In genomic region chr10:119656760-119657159, GRCh38 we compare ENCODE assay signal across 2 cellular contexts.
A peak's percentile ranks its signal among the peaks of the same experiment; 100 is the strongest.
TF ChIP-seq lines count a peak whose summit lies in the region.

No MANE protein-coding gene starts in this region.

TF ChIP-seq in HCT116, 20 proteins besides CTCF, POLR2A, EP300 and RAD21:
- TF ChIP-seq SRF (IDR thresholded peaks at IDR 0.05; ENCODE audit: low read depth) = no peak
- TF ChIP-seq REST (IDR thresholded peaks at IDR 0.05; ENCODE audit: low read depth) = no peak
- TF ChIP-seq ELF1 (IDR thresholded peaks at IDR 0.05; ENCODE audit: borderline replicate concordance, low read depth) = no peak
- TF ChIP-seq SP1 (IDR thresholded peaks at IDR 0.05; ENCODE audit: low read depth) = no peak
- TF ChIP-seq, protein P1, sequence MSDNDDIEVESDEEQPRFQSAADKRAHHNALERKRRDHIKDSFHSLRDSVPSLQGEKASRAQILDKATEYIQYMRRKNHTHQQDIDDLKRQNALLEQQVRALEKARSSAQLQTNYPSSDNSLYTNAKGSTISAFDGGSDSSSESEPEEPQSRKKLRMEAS (IDR thresholded peaks at IDR 0.05) = no peak
- TF ChIP-seq, protein P2, sequence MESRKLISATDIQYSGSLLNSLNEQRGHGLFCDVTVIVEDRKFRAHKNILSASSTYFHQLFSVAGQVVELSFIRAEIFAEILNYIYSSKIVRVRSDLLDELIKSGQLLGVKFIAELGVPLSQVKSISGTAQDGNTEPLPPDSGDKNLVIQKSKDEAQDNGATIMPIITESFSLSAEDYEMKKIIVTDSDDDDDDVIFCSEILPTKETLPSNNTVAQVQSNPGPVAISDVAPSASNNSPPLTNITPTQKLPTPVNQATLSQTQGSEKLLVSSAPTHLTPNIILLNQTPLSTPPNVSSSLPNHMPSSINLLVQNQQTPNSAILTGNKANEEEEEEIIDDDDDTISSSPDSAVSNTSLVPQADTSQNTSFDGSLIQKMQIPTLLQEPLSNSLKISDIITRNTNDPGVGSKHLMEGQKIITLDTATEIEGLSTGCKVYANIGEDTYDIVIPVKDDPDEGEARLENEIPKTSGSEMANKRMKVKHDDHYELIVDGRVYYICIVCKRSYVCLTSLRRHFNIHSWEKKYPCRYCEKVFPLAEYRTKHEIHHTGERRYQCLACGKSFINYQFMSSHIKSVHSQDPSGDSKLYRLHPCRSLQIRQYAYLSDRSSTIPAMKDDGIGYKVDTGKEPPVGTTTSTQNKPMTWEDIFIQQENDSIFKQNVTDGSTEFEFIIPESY (IDR thresholded peaks at IDR 0.05; ENCODE audit: extremely low read depth, insufficient replicate concordance, low read length) = no peak
- no peak for TF ChIP-seq EGR1 (IDR thresholded peaks at IDR 0.05; ENCODE audit: low read depth)
- TF ChIP-seq EZH2phosphoT487 (IDR thresholded peaks at IDR 0.05; ENCODE audit: borderline replicate concordance) = no peak
- TF ChIP-seq TCF7L2 (IDR thresholded peaks at IDR 0.05; ENCODE audit: borderline replicate concordance, extremely low read depth, insufficient read depth, insufficient read length) = no peak
- TF ChIP-seq ZFX (IDR thresholded peaks at IDR 0.05) = no peak
- no peak for TF ChIP-seq YY1 (IDR thresholded peaks at IDR 0.05; ENCODE audit: extremely low read depth, insufficient replicate concordance, low read depth, low read length)
- TF ChIP-seq FOSL1 (IDR thresholded peaks at IDR 0.05; ENCODE audit: low read depth) = no peak
- no peak for TF ChIP-seq JUND (IDR thresholded peaks at IDR 0.05)
- no peak for TF ChIP-seq SIN3A (IDR thresholded peaks at IDR 0.05; ENCODE audit: low read depth)
- TF ChIP-seq ZNF274 (IDR thresholded peaks at IDR 0.05; ENCODE audit: low read depth, low read length) = no peak
- TF ChIP-seq CEBPB (IDR thresholded peaks at IDR 0.05; ENCODE audit: low read depth) = no peak
- no peak for TF ChIP-seq CBX3 (IDR thresholded peaks at IDR 0.05; ENCODE audit: low read depth)
- TF ChIP-seq EZH2 (IDR thresholded peaks at IDR 0.05) = no peak
- TF ChIP-seq POLR2AphosphoS5 (IDR thresholded peaks at IDR 0.05; ENCODE audit: low read depth, low read length) = no peak
- no peak for TF ChIP-seq ATF3 (IDR thresholded peaks at IDR 0.05)

TF ChIP-seq in K562, 482 proteins besides CTCF, POLR2A, EP300 and RAD21 (continues in another document):
- TF ChIP-seq, protein P3, sequence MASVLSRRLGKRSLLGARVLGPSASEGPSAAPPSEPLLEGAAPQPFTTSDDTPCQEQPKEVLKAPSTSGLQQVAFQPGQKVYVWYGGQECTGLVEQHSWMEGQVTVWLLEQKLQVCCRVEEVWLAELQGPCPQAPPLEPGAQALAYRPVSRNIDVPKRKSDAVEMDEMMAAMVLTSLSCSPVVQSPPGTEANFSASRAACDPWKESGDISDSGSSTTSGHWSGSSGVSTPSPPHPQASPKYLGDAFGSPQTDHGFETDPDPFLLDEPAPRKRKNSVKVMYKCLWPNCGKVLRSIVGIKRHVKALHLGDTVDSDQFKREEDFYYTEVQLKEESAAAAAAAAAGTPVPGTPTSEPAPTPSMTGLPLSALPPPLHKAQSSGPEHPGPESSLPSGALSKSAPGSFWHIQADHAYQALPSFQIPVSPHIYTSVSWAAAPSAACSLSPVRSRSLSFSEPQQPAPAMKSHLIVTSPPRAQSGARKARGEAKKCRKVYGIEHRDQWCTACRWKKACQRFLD (CRISPR knock-in tag; IDR thresholded peaks at IDR 0.05) = no peak
- TF ChIP-seq NFRKB (IDR thresholded peaks at IDR 0.05; ENCODE audit: low read depth) = no peak
- TF ChIP-seq RBBP5 (IDR thresholded peaks at IDR 0.05; ENCODE audit: borderline replicate concordance, insufficient read depth, low read length, poor library complexity, severe bottlenecking) = no peak
- TF ChIP-seq, protein P4, sequence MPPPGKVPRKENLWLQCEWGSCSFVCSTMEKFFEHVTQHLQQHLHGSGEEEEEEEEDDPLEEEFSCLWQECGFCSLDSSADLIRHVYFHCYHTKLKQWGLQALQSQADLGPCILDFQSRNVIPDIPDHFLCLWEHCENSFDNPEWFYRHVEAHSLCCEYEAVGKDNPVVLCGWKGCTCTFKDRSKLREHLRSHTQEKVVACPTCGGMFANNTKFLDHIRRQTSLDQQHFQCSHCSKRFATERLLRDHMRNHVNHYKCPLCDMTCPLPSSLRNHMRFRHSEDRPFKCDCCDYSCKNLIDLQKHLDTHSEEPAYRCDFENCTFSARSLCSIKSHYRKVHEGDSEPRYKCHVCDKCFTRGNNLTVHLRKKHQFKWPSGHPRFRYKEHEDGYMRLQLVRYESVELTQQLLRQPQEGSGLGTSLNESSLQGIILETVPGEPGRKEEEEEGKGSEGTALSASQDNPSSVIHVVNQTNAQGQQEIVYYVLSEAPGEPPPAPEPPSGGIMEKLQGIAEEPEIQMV (tag; conservative IDR thresholded peaks at IDR 0.05; ENCODE audit: low read depth) = no peak
- no peak for TF ChIP-seq HNRNPLL (IDR thresholded peaks at IDR 0.05; ENCODE audit: low read depth, low read length, poor library complexity, severe bottlenecking)
- no peak for TF ChIP-seq NFE2 (IDR thresholded peaks at IDR 0.05; ENCODE audit: low read depth)
- TF ChIP-seq FOXK1 (CRISPR knock-in tag; IDR thresholded peaks at IDR 0.05; ENCODE audit: borderline replicate concordance) = no peak
- no peak for TF ChIP-seq EWSR1 (IDR thresholded peaks at IDR 0.05; ENCODE audit: borderline replicate concordance, low read depth, partially characterized antibody)
- TF ChIP-seq ARID2 (IDR thresholded peaks at IDR 0.05) = no peak
- TF ChIP-seq, protein P5, sequence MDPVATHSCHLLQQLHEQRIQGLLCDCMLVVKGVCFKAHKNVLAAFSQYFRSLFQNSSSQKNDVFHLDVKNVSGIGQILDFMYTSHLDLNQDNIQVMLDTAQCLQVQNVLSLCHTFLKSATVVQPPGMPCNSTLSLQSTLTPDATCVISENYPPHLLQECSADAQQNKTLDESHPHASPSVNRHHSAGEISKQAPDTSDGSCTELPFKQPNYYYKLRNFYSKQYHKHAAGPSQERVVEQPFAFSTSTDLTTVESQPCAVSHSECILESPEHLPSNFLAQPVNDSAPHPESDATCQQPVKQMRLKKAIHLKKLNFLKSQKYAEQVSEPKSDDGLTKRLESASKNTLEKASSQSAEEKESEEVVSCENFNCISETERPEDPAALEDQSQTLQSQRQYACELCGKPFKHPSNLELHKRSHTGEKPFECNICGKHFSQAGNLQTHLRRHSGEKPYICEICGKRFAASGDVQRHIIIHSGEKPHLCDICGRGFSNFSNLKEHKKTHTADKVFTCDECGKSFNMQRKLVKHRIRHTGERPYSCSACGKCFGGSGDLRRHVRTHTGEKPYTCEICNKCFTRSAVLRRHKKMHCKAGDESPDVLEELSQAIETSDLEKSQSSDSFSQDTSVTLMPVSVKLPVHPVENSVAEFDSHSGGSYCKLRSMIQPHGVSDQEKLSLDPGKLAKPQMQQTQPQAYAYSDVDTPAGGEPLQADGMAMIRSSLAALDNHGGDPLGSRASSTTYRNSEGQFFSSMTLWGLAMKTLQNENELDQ (CRISPR knock-in tag; IDR thresholded peaks at IDR 0.05; ENCODE audit: borderline replicate concordance) = no peak
- TF ChIP-seq EGR1 (conservative IDR thresholded peaks at IDR 0.05) = no peak
- no peak for TF ChIP-seq NCOA2 (IDR thresholded peaks at IDR 0.05; ENCODE audit: partially characterized antibody in 2 of 2)
- TF ChIP-seq LARP7 (IDR thresholded peaks at IDR 0.05) = no peak
- no peak for TF ChIP-seq POLR3A (IDR thresholded peaks at IDR 0.05; ENCODE audit: borderline replicate concordance, extremely low read depth, insufficient read depth, insufficient read length)
- TF ChIP-seq TBL1XR1 (IDR thresholded peaks at IDR 0.05; ENCODE audit: low read length in 2 of 2) = no peak
- TF ChIP-seq NCOR1 (IDR thresholded peaks at IDR 0.05) = peak; percentile 70
- TF ChIP-seq, protein P6, sequence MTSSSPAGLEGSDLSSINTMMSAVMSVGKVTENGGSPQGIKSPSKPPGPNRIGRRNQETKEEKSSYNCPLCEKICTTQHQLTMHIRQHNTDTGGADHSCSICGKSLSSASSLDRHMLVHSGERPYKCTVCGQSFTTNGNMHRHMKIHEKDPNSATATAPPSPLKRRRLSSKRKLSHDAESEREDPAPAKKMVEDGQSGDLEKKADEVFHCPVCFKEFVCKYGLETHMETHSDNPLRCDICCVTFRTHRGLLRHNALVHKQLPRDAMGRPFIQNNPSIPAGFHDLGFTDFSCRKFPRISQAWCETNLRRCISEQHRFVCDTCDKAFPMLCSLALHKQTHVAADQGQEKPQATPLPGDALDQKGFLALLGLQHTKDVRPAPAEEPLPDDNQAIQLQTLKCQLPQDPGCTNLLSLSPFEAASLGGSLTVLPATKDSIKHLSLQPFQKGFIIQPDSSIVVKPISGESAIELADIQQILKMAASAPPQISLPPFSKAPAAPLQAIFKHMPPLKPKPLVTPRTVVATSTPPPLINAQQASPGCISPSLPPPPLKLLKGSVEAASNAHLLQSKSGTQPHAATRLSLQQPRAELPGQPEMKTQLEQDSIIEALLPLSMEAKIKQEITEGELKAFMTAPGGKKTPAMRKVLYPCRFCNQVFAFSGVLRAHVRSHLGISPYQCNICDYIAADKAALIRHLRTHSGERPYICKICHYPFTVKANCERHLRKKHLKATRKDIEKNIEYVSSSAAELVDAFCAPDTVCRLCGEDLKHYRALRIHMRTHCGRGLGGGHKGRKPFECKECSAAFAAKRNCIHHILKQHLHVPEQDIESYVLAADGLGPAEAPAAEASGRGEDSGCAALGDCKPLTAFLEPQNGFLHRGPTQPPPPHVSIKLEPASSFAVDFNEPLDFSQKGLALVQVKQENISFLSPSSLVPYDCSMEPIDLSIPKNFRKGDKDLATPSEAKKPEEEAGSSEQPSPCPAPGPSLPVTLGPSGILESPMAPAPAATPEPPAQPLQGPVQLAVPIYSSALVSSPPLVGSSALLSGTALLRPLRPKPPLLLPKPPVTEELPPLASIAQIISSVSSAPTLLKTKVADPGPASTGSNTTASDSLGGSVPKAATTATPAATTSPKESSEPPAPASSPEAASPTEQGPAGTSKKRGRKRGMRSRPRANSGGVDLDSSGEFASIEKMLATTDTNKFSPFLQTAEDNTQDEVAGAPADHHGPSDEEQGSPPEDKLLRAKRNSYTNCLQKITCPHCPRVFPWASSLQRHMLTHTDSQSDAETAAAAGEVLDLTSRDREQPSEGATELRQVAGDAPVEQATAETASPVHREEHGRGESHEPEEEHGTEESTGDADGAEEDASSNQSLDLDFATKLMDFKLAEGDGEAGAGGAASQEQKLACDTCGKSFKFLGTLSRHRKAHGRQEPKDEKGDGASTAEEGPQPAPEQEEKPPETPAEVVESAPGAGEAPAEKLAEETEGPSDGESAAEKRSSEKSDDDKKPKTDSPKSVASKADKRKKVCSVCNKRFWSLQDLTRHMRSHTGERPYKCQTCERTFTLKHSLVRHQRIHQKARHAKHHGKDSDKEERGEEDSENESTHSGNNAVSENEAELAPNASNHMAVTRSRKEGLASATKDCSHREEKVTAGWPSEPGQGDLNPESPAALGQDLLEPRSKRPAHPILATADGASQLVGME (CRISPR knock-in tag; IDR thresholded peaks at IDR 0.05) = no peak
- peak; percentile 25; the same call in 1 of the 2 replicates for TF ChIP-seq GATA2 (CRISPR knock-in tag; IDR thresholded peaks at IDR 0.05)
- TF ChIP-seq ZNF511 (CRISPR knock-in tag; IDR thresholded peaks at IDR 0.05) = no peak
- no peak for TF ChIP-seq COPS2 (conservative IDR thresholded peaks at IDR 0.05)
- peak; percentile 88 for TF ChIP-seq CBFA2T3 (IDR thresholded peaks at IDR 0.05)
- no peak for TF ChIP-seq MIER1 (IDR thresholded peaks at IDR 0.05; ENCODE audit: low read depth)
- TF ChIP-seq FOXA1 (IDR thresholded peaks at IDR 0.05; ENCODE audit: borderline replicate concordance) = no peak
- TF ChIP-seq POLR2AphosphoS5 (IDR thresholded peaks at IDR 0.05; ENCODE audit: control insufficient read depth, insufficient read depth, low read depth, low read length) = peak; percentile 52; the same call in 1 of the 2 replicates
- TF ChIP-seq CHAMP1 (IDR thresholded peaks at IDR 0.05) = no peak
- TF ChIP-seq TRIM28 (IDR thresholded peaks at IDR 0.05) = no peak
- no peak for TF ChIP-seq FOXP4 (CRISPR knock-in tag; IDR thresholded peaks at IDR 0.05; ENCODE audit: borderline replicate concordance)
- TF ChIP-seq GATAD2B (IDR thresholded peaks at IDR 0.05; ENCODE audit: borderline replicate concordance) = no peak
- peak; percentile 6 for TF ChIP-seq MEIS2 (IDR thresholded peaks at IDR 0.05; ENCODE audit: partially characterized antibody)
- no peak for TF ChIP-seq SNRNP70 (optimal IDR thresholded peaks at IDR 0.05; ENCODE audit: low read depth, low read length)
- TF ChIP-seq TCF3 (CRISPR knock-in tag; IDR thresholded peaks at IDR 0.05) = peak; percentile 71
- no peak for TF ChIP-seq SMAD4 (CRISPR knock-in tag; conservative IDR thresholded peaks at IDR 0.05)
- no peak for TF ChIP-seq TOE1 (IDR thresholded peaks at IDR 0.05; ENCODE audit: borderline replicate concordance)
- no peak for TF ChIP-seq TOE1 (CRISPR knock-in tag; IDR thresholded peaks at IDR 0.05; ENCODE audit: borderline replicate concordance, low read depth)
